In genomic region chr4:15809058-15809457, GRCh38 we compare ENCODE assay signal across 8 cellular contexts. TPM values are rescaled to one million over a fixed set of nuclear protein-coding genes. Genes with fewer than 3 reads are reported as not detected.
DNase-seq lines count a peak whose midpoint lies in the region; ATAC-seq and TF ChIP-seq lines count a peak whose summit lies in the region.

No MANE protein-coding gene starts in this region.

- H3K4me3 Mint-ChIP-seq in central memory CD8-positive, alpha-beta T cell = peak overlapping the region; percentile 10
- H3K4me3 Mint-ChIP-seq in progenitor cell of endocrine pancreas (ENCODE audit: low read depth) = no peak overlapping the region

- in situ Hi-C loops in brain microvascular endothelial cell (cut with HindIII; ENCODE audit: low pct_ligation_motif_present, low sequenced_read_pairs) = no loop called here

- peaks cover 21% of the 10 kb centered on the region for H3K4me1 Mint-ChIP-seq in central memory CD8-positive, alpha-beta T cell
- H3K4me1 Mint-ChIP-seq in progenitor cell of endocrine pancreas (ENCODE audit: low read depth) = peaks cover 9% of the 10 kb centered on the region

- H3K27ac Mint-ChIP-seq in central memory CD8-positive, alpha-beta T cell (ENCODE audit: low read depth) = no peak overlapping the region
- no peak overlapping the region for H3K27ac Mint-ChIP-seq in progenitor cell of endocrine pancreas

- H3K36me3 ChIP-seq in brain microvascular endothelial cell (replicated peaks) = no peaks in the 10 kb centered on the region

- H3K4me3 ChIP-seq in GM08714 (ENCODE audit: low read length) (peak overlapping the region; percentile 79; the same call in 1 of the 2 replicates), brain microvascular endothelial cell (ENCODE audit: low read depth, low read length) (no peak overlapping the region)

- H3K27me3 ChIP-seq in brain microvascular endothelial cell (replicated peaks) = no peaks in the 10 kb centered on the region

- H3K27ac ChIP-seq in brain microvascular endothelial cell = no peak overlapping the region

- no peaks in the 10 kb centered on the region for H3K27me3 Mint-ChIP-seq in central memory CD8-positive, alpha-beta T cell
- H3K27me3 Mint-ChIP-seq in progenitor cell of endocrine pancreas = peaks cover 8% of the 10 kb centered on the region

- DNase-seq in GM20000 (ENCODE audit: low spot score) (peak; percentile 32), amniotic stem cell (lab: John Stamatoyannopoulos, UW) (no peak), progenitor cell of endocrine pancreas (ENCODE audit: low spot score, unreplicated experiment) (no peak), brain microvascular endothelial cell (no peak)
- DNase-seq in central memory CD8-positive, alpha-beta T cell (ENCODE audit: low spot score in 2 of 2) = no peak
- DNase-seq in activated T-cell treated with anti-CD3 and anti-CD28 coated beads, Interleukin-2, amount 50 U/mL, for 48 hours = no peak

- TF ChIP-seq CTCF in GM20000 (IDR thresholded peaks at IDR 0.05; ENCODE audit: extremely low read depth, missing control alignments) (no peak), progenitor cell of endocrine pancreas (IDR thresholded peaks at IDR 0.05; ENCODE audit: unreplicated experiment) (no peak), brain microvascular endothelial cell (IDR thresholded peaks at IDR 0.05; ENCODE audit: low read depth, low read length, missing control alignments) (no peak)

- peaks cover 3% of the 10 kb centered on the region for H3K36me3 Mint-ChIP-seq in central memory CD8-positive, alpha-beta T cell (ENCODE audit: insufficient read depth)
- no peaks in the 10 kb centered on the region for H3K36me3 Mint-ChIP-seq in progenitor cell of endocrine pancreas (ENCODE audit: insufficient read depth)

- ATAC-seq in HG03460 (IDR thresholded peaks at IDR 0.05; ENCODE audit: unreplicated experiment) = peak; percentile 83
- peak; percentile 37 for ATAC-seq in central memory CD8-positive, alpha-beta T cell (replicated peaks; ENCODE audit: extremely low read depth, poor library complexity, severe bottlenecking)

- no peaks in the 10 kb centered on the region for H3K9me3 Mint-ChIP-seq in central memory CD8-positive, alpha-beta T cell
- no peaks in the 10 kb centered on the region for H3K9me3 Mint-ChIP-seq in progenitor cell of endocrine pancreas (ENCODE audit: low read depth)

RNA-seq across cellular contexts. Expression of gene CD38, which starts 30.9 kb away (rescaled TPM):
- total RNA-seq in progenitor cell of endocrine pancreas = not detected in 2 replicates
